Comparison of ENCODE assay signal across 10 cellular contexts in the genomic region with DNA sequence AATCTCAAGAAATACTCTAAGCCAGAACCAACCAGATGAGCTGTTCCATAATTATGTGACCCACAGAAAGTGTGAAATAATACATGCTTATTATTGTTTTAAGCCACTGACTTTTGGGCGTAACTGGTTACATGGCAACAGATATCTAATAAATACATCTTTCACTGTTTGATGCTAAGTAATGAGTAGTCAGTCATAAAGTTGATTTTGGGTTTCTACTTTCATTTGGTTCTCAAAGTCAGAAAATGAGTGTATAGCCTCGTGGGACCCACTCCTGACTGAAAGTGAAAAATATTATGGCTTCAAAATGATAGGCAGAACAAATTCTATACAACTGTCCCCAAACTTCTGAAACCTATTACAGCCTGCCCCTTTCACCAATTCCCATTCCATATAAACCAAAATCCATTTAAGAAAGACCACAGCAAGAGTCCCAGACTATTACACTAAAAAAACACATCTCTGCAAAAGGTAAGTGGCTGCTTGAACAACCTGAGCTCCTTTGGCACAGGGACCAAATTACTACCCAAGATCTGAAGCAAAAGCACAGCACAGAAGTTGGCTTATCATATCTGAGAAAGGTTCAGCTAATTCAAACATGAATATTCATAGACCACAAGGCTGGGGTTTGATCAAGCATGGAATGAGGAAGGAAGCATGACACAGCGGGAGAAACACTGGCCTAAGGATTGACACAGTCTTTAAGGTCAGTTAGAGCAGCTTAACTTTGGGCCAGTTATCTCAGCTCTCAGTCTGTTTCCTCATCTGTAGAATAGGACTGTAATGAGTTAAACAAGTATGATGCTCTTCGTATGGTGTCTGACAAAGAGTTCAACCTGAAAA.
DNase-seq lines count a peak whose midpoint lies in the region; ATAC-seq and TF ChIP-seq lines count a peak whose summit lies in the region.
"Had no signal": no experiment of that assay in that cellular context is flagged by ENCODE, and none has a peak within 500 bp of the region (broad histone marks: within the 10 kb centered on the region; RNA-seq: fewer than 3 reads in every experiment).

No MANE protein-coding gene starts in this region.

- H3K4me3 ChIP-seq in mucosa of descending colon, result no peak overlapping the region
- H3K4me3 ChIP-seq: lung, upper lobe of left lung had no signal

- DNase-seq in NCI-H226 (peak; percentile 52), mucosa of descending colon (no peak), T1000 (lab: John Stamatoyannopoulos, UW) (no peak), T-helper 2 cell (no peak)
- DNase-seq in activated CD4-positive, alpha-beta T cell treated with anti-CD3 and anti-CD28 coated beads, Interleukin-2, amount 50 U/mL, for 48 hours, result no peak
- DNase-seq in activated T-cell treated with anti-CD3 and anti-CD28 coated beads, Interleukin-2, amount 50 U/mL, for 48 hours, result no peak
- DNase-seq: upper lobe of left lung had no signal

- peak; percentile 71 for ATAC-seq in GM18520 (IDR thresholded peaks at IDR 0.05; ENCODE audit: unreplicated experiment)
- ATAC-seq in HG02588 (IDR thresholded peaks at IDR 0.05; ENCODE audit: unreplicated experiment), result peak; percentile 46
- peak; percentile 31 for ATAC-seq in mucosa of descending colon

- H3K36me3 ChIP-seq in mucosa of descending colon (ENCODE audit: low read depth), result no peaks in the 10 kb centered on the region

- TF ChIP-seq CTCF in mucosa of descending colon (IDR thresholded peaks at IDR 0.05), result no peak

- intact Hi-C loops in mucosa of descending colon (cut with DNase I, micrococcal nuclease), result no loop called here

- H3K4me1 ChIP-seq in mucosa of descending colon (ENCODE audit: low read depth), result no peaks in the 10 kb centered on the region

- no peaks in the 10 kb centered on the region for H3K9me3 ChIP-seq in mucosa of descending colon
- H3K9me3 ChIP-seq: upper lobe of left lung had no signal
